ENCODE assay signal across 9 cellular contexts in genomic region chr17:562174-562573, GRCh38.
"Had no signal": no experiment of that assay in that cellular context is flagged by ENCODE, and none has a peak within 500 bp of the region (broad histone marks: within the 10 kb centered on the region; RNA-seq: fewer than 3 reads in every experiment).

No MANE protein-coding gene starts in this region.

- H3K9me3 ChIP-seq: gastroesophageal sphincter, tibial artery had no signal

- H3K27me3 ChIP-seq: gastroesophageal sphincter, tibial artery had no signal

- H3K4me3 ChIP-seq: gastroesophageal sphincter, tibial artery had no signal

- ATAC-seq: gastroesophageal sphincter had no signal

- H3K27ac ChIP-seq: tibial artery had no signal

- DNase-seq: activated CD4-positive, alpha-beta T cell treated with anti-CD3 and anti-CD28 coated beads, Interleukin-2, amount 50 U/mL, for 4 hours; activated T-cell treated with anti-CD3 and anti-CD28 coated beads, Interleukin-2, amount 50 U/mL, for 1 hour; amniotic stem cell; hypothalamus; SHP77 treated with DMSO at 0.1 percent for 48 hours; small intestine; T-helper 2 cell; tibial artery had no signal

- FAIRE-seq: small intestine had no signal
